1 cellular context compared by ENCODE assay signal in genomic region chr1:207454046-207454964, GRCh38.
TF ChIP-seq lines count a peak whose summit lies in the region.

Gene CR2 (plus strand): TSS chr1:207454328. CDS start chr1:207454419, 91 bp downstream.

TF ChIP-seq in GM12878, 131 proteins besides CTCF, POLR2A, EP300 and RAD21 (continues in another document):
- TF ChIP-seq ZBTB40 (IDR thresholded peaks at IDR 0.05; ENCODE audit: borderline replicate concordance) (no peak), MYB (IDR thresholded peaks at IDR 0.05; ENCODE audit: borderline replicate concordance, low read depth, low read length) (no peak), ESRRA (IDR thresholded peaks at IDR 0.05; ENCODE audit: low read length) (no peak), IRF3 (IDR thresholded peaks at IDR 0.05) (no peak), E2F8 (IDR thresholded peaks at IDR 0.05; ENCODE audit: low read depth, partially characterized antibody) (no peak), ZZZ3 (IDR thresholded peaks at IDR 0.05; ENCODE audit: control insufficient read depth, insufficient read length, low read depth) (no peak), HSF1 (IDR thresholded peaks at IDR 0.05; ENCODE audit: low read depth, low read length) (no peak), TARDBP (IDR thresholded peaks at IDR 0.05; ENCODE audit: borderline replicate concordance) (peak; percentile 12; the same call in 1 of the 2 replicates), RFX5 (IDR thresholded peaks at IDR 0.05; ENCODE audit: low read depth, low read length) (no peak), CREB1 (IDR thresholded peaks at IDR 0.05; ENCODE audit: low read depth) (0 out of 2 replicates have a peak, but pooled peaks have one; percentile 4), RB1 (IDR thresholded peaks at IDR 0.05; ENCODE audit: borderline replicate concordance) (no peak; the same call in 1 of the 2 replicates), CUX1 (IDR thresholded peaks at IDR 0.05; ENCODE audit: insufficient replicate concordance, low read depth, low read length) (no peak), SUZ12 (IDR thresholded peaks at IDR 0.05; ENCODE audit: unreplicated experiment) (no peak), FOXM1 (IDR thresholded peaks at IDR 0.05; ENCODE audit: low read depth, low read length) (no peak; the same call in 1 of the 2 replicates), IRF4 (IDR thresholded peaks at IDR 0.05; ENCODE audit: low read depth, low read length) (no peak), ZNF687 (IDR thresholded peaks at IDR 0.05) (no peak), SIN3A (IDR thresholded peaks at IDR 0.05; ENCODE audit: low read depth, low read length) (0 out of 2 replicates have a peak, but pooled peaks have one; percentile 34), MEF2B (IDR thresholded peaks at IDR 0.05; ENCODE audit: partially characterized antibody, poor library complexity, severe bottlenecking) (no peak), ZBTB4 (CRISPR knock-in tag; IDR thresholded peaks at IDR 0.05) (no peak), MEF2A (IDR thresholded peaks at IDR 0.05; ENCODE audit: insufficient read depth, low read depth, low read length) (0 out of 2 replicates have a peak, but pooled peaks have one; percentile 22), MTA2 (IDR thresholded peaks at IDR 0.05; ENCODE audit: low read depth) (no peak), CREM (IDR thresholded peaks at IDR 0.05; ENCODE audit: low read depth) (peak; percentile 38; the same call in 1 of the 2 replicates), NR2C1 (IDR thresholded peaks at IDR 0.05) (no peak), CHD1 (IDR thresholded peaks at IDR 0.05; ENCODE audit: low read depth, low read length) (no peak), ATF3 (IDR thresholded peaks at IDR 0.05; ENCODE audit: borderline replicate concordance, extremely low read depth, low read depth, low read length) (no peak), RCOR1 (conservative IDR thresholded peaks at IDR 0.05; ENCODE audit: low read depth, low read length) (no peak), SPI1 (IDR thresholded peaks at IDR 0.05; ENCODE audit: borderline replicate concordance, insufficient read depth, low read depth, low read length) (no peak), RUNX3 (IDR thresholded peaks at IDR 0.05; ENCODE audit: low read length) (peak; percentile 68)
